Comparison of ENCODE assay signal across 1 cellular context in the genomic region with DNA sequence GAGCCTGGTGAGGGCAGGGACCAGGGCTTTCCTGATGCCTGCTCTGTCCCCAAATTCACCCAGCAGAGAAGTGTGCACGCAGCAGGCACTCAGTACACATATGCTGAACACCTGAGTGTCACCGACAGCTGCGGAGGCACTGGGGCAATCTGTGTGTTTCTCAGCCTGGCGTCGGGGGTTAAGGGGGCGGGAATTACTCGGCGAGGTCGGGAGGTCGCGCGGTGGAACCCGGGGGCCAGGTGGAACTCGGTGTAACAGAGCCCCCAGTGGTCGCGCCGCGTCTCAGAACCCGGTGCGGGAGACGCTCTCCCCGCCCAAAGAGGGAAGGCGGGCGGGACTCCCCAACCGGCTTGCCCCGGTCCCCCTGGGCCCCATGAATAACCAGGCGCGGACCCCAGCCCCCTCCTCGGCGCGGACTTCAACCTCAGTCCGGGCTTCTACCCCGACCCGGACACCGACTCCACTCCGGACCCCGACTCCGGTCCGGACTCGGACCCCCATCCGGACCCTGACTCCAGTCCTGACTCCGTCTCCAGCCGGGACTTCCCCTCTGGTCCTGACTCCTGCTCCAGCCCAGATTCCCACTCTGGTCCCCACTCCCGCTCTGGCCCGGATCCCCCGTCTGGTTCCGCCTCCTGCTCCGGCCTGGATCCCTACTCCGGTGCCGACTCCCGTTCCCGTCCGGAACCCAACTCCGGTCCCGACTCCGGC.
TF ChIP-seq lines count a peak whose summit lies in the region.

A gene with protein sequence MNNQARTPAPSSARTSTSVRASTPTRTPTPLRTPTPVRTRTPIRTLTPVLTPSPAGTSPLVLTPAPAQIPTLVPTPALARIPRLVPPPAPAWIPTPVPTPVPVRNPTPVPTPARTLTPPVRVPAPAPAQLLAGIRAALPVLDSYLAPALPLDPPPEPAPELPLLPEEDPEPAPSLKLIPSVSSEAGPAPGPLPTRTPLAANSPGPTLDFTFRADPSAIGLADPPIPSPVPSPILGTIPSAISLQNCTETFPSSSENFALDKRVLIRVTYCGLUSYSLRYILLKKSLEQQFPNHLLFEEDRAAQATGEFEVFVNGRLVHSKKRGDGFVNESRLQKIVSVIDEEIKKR (plus strand): TSS at position 300 of the 711 bp plus-strand sequence. CDS start 74 bp downstream, at position 374.

TF ChIP-seq in HEK293, 187 proteins besides CTCF, POLR2A, EP300 and RAD21 (continued from another document):
- TF ChIP-seq, protein P1, sequence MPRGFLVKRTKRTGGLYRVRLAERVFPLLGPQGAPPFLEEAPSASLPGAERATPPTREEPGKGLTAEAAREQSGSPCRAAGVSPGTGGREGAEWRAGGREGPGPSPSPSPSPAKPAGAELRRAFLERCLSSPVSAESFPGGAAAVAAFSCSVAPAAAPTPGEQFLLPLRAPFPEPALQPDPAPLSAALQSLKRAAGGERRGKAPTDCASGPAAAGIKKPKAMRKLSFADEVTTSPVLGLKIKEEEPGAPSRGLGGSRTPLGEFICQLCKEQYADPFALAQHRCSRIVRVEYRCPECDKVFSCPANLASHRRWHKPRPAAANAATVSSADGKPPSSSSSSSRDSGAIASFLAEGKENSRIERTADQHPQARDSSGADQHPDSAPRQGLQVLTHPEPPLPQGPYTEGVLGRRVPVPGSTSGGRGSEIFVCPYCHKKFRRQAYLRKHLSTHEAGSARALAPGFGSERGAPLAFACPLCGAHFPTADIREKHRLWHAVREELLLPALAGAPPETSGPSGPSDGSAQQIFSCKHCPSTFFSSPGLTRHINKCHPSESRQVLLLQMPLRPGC (tag by site-specific recombination; IDR thresholded peaks at IDR 0.05): no peak
- TF ChIP-seq ZNF354C (tag by site-specific recombination; IDR thresholded peaks at IDR 0.05; ENCODE audit: borderline replicate concordance, low read depth) (no peak), ZNF530 (tag by site-specific recombination; IDR thresholded peaks at IDR 0.05; ENCODE audit: low read depth) (no peak), TRIM28 (IDR thresholded peaks at IDR 0.05; ENCODE audit: borderline replicate concordance, low read length) (no peak), ZBTB48 (tag by site-specific recombination; IDR thresholded peaks at IDR 0.05) (no peak), SP2 (tag by site-specific recombination; IDR thresholded peaks at IDR 0.05) (peak; percentile 43), ZNF274 (IDR thresholded peaks at IDR 0.05; ENCODE audit: low read length) (no peak), ZNF274 (tag by site-specific recombination; IDR thresholded peaks at IDR 0.05; ENCODE audit: borderline replicate concordance) (no peak), ZBTB20 (tag by site-specific recombination; IDR thresholded peaks at IDR 0.05) (peak; percentile 89), ZNF626 (tag by site-specific recombination; IDR thresholded peaks at IDR 0.05) (no peak), KLF16 (tag by site-specific recombination; IDR thresholded peaks at IDR 0.05) (peak; percentile 88), GLIS2 (tag by site-specific recombination; IDR thresholded peaks at IDR 0.05) (peak; percentile 58; the same call in 1 of the 2 replicates), KLF1 (tag by site-specific recombination; IDR thresholded peaks at IDR 0.05) (0 out of 2 replicates have a peak, but pooled peaks have one; percentile 6), ZNF416 (tag by site-specific recombination; IDR thresholded peaks at IDR 0.05) (no peak), ZNF23 (tag by site-specific recombination; IDR thresholded peaks at IDR 0.05; ENCODE audit: borderline replicate concordance) (no peak), ZNF239 (tag by site-specific recombination; IDR thresholded peaks at IDR 0.05) (no peak), ZNF266 (tag by site-specific recombination; IDR thresholded peaks at IDR 0.05; ENCODE audit: low read depth) (no peak), FEZF1 (tag by site-specific recombination; IDR thresholded peaks at IDR 0.05) (no peak)
- TF ChIP-seq, protein P2, sequence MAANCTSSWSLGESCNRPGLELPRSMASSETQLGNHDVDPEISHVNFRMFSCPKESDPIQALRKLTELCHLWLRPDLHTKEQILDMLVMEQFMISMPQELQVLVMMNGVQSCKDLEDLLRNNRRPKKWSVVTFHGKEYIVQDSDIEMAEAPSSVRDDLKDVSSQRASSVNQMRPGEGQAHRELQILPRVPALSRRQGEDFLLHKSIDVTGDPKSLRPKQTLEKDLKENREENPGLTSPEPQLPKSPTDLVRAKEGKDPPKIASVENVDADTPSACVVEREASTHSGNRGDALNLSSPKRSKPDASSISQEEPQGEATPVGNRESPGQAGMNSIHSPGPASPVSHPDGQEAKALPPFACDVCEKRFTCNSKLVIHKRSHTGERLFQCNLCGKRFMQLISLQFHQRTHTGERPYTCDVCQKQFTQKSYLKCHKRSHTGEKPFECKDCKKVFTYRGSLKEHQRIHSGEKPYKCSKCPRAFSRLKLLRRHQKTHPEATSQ (tag by site-specific recombination; IDR thresholded peaks at IDR 0.05): 0 out of 2 replicates have a peak, but pooled peaks have one; percentile 28
- TF ChIP-seq, protein P3, sequence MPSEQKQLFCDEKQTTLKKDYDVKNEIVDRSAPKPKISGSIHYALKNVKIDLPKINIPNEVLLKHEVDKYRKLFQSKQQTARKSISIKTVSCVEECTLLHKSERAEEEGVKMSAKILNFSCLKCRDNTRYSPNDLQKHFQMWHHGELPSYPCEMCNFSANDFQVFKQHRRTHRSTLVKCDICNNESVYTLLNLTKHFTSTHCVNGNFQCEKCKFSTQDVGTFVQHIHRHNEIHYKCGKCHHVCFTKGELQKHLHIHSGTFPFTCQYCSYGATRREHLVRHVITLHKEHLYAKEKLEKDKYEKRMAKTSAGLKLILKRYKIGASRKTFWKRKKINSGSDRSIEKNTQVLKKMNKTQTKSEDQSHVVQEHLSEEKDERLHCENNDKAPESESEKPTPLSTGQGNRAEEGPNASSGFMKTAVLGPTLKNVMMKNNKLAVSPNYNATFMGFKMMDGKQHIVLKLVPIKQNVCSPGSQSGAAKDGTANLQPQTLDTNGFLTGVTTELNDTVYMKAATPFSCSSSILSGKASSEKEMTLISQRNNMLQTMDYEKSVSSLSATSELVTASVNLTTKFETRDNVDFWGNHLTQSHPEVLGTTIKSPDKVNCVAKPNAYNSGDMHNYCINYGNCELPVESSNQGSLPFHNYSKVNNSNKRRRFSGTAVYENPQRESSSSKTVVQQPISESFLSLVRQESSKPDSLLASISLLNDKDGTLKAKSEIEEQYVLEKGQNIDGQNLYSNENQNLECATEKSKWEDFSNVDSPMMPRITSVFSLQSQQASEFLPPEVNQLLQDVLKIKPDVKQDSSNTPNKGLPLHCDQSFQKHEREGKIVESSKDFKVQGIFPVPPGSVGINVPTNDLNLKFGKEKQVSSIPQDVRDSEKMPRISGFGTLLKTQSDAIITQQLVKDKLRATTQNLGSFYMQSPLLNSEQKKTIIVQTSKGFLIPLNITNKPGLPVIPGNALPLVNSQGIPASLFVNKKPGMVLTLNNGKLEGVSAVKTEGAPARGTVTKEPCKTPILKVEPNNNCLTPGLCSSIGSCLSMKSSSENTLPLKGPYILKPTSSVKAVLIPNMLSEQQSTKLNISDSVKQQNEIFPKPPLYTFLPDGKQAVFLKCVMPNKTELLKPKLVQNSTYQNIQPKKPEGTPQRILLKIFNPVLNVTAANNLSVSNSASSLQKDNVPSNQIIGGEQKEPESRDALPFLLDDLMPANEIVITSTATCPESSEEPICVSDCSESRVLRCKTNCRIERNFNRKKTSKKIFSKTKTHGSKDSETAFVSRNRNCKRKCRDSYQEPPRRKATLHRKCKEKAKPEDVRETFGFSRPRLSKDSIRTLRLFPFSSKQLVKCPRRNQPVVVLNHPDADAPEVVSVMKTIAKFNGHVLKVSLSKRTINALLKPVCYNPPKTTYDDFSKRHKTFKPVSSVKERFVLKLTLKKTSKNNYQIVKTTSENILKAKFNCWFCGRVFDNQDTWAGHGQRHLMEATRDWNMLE (tag by site-specific recombination; conservative IDR thresholded peaks at IDR 0.05; ENCODE audit: low read depth): no peak
- TF ChIP-seq, protein P4, sequence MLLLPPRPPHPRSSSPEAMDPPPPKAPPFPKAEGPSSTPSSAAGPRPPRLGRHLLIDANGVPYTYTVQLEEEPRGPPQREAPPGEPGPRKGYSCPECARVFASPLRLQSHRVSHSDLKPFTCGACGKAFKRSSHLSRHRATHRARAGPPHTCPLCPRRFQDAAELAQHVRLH (tag by site-specific recombination; IDR thresholded peaks at IDR 0.05): no peak
- TF ChIP-seq, protein P5, sequence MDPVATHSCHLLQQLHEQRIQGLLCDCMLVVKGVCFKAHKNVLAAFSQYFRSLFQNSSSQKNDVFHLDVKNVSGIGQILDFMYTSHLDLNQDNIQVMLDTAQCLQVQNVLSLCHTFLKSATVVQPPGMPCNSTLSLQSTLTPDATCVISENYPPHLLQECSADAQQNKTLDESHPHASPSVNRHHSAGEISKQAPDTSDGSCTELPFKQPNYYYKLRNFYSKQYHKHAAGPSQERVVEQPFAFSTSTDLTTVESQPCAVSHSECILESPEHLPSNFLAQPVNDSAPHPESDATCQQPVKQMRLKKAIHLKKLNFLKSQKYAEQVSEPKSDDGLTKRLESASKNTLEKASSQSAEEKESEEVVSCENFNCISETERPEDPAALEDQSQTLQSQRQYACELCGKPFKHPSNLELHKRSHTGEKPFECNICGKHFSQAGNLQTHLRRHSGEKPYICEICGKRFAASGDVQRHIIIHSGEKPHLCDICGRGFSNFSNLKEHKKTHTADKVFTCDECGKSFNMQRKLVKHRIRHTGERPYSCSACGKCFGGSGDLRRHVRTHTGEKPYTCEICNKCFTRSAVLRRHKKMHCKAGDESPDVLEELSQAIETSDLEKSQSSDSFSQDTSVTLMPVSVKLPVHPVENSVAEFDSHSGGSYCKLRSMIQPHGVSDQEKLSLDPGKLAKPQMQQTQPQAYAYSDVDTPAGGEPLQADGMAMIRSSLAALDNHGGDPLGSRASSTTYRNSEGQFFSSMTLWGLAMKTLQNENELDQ (tag by site-specific recombination; IDR thresholded peaks at IDR 0.05; ENCODE audit: low read depth): no peak
